In the genomic region with DNA sequence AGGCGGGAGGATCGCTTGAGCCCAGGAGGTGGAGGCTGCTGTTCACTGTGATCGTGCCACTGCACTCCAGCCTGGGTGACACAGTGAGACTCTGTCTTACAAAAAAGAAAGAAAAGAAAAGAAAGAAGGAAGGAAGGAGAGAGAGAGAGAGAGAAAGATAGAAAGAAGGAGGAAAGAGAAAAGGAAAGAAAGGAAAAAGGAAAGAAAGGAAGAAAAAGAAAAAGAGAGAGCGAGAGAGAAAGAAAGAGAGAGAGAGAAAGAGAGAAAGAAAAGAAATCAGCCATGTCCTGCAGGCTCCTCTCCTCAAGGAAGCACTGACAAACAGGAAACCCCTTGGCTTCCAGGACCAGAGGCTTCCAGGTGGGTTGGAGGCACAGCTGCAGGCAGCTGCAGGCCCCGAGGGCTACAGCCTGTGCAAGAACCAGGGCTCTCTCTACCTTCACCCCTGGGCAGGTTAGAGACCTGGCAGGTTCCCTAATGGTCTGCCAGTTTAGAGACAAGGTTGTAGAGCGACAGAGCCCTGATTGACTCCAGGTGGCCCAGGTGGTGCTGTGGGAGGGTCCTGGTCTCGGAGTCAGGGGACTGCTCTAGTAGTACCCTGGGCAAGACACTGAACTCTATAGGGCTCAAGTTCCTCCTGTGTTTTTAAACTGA, we compare ENCODE assay signal across 16 cellular contexts. TPM values are rescaled to one million over a fixed set of nuclear protein-coding genes. Genes with fewer than 3 reads are reported as not detected.
DNase-seq lines count a peak whose midpoint lies in the region; ATAC-seq and TF ChIP-seq lines count a peak whose summit lies in the region.
"Had no signal": no experiment of that assay in that cellular context is flagged by ENCODE, and none has a peak within 500 bp of the region (broad histone marks: within the 10 kb centered on the region; RNA-seq: fewer than 3 reads in every experiment).

No MANE protein-coding gene starts in this region.

- H3K4me2 ChIP-seq in mammary epithelial cell (ENCODE audit: insufficient read depth, low read depth, low read length), result no peak overlapping the region

- H3K9me3 ChIP-seq in breast epithelium, result no peaks in the 10 kb centered on the region
- no peaks in the 10 kb centered on the region for H3K9me3 ChIP-seq in mammary epithelial cell (replicated peaks; ENCODE audit: insufficient read depth, low read length)
- H3K9me3 ChIP-seq in left lung, result no peaks in the 10 kb centered on the region
- H3K9me3 ChIP-seq in subcutaneous abdominal adipose tissue (ENCODE audit: control insufficient read depth in 5 of 5, low read length in 5 of 5), result no peaks in the 10 kb centered on the region
- H3K9me3 ChIP-seq: tibial nerve had no signal

- dilution Hi-C loops in mammary epithelial cell (cut with HindIII; ENCODE audit: low sequenced_read_pairs), result no loop called here

- DNase-seq in breast epithelium (ENCODE audit: low spot score in 2 of 2) (no peak), mammary epithelial cell (no peak), RWPE1 (ENCODE audit: low spot score) (no peak), left lung (peak in 1 of 2 donors; percentile 10), NCI-H2081 treated with DMSO at 0.1 percent for 48 hours (lab: John Stamatoyannopoulos, UW) (no peak)
- no peak for DNase-seq in effector CD8-positive, alpha-beta T cell (lab: John Stamatoyannopoulos, UW)
- DNase-seq: activated CD4-positive, alpha-beta memory T cell treated with anti-CD3 and anti-CD28 coated beads for 36 hours; activated T-cell treated with anti-CD3 and anti-CD28 coated beads, Interleukin-2, amount 50 U/mL, for 72 hours; head of caudate nucleus; islet precursor cell; NCI-H187; NCI-H446 had no signal

- in situ Hi-C loops in mammary epithelial cell (cut with MboI; ENCODE audit: low sequenced_read_pairs in 2 of 2), result no loop called here

- H3K36me3 ChIP-seq in breast epithelium (no peaks in the 10 kb centered on the region), mammary epithelial cell (ENCODE audit: insufficient read depth, low read length) (no peaks in the 10 kb centered on the region), left lung (peaks cover 0 to 48% of the 10 kb centered on the region in 2 donors), subcutaneous abdominal adipose tissue (ENCODE audit: control insufficient read depth in 5 of 5, insufficient read depth in 5 of 5, low read length in 5 of 5) (peaks cover 0 to 29% (median 6%) of the 10 kb centered on the region in 5 donors)
- H3K36me3 ChIP-seq: cardiac muscle cell, tibial nerve had no signal

- TF ChIP-seq CTCF in breast epithelium (IDR thresholded peaks at IDR 0.05) (no peak), mammary epithelial cell (conservative IDR thresholded peaks at IDR 0.05 in 1 of 2, IDR thresholded peaks at IDR 0.05 in 1 of 2; ENCODE audit: extremely low read depth in 1 of 2, insufficient read depth in 1 of 2, low read depth in 1 of 2, low read length in 2 of 2) (no peak), RWPE1 (conservative IDR thresholded peaks at IDR 0.05; ENCODE audit: low read depth) (no peak), left lung (IDR thresholded peaks at IDR 0.05) (no peak)

- POLR2A ChIA-PET in RWPE1 (lab: Yijun Ruan, JAX; ENCODE audit: low non-redundant PET), result no interaction called here

- peak overlapping the region; percentile 14 to 58 for H3K27ac ChIP-seq in breast epithelium
- H3K27ac ChIP-seq in mammary epithelial cell (ENCODE audit: insufficient read depth, low read depth, low read length), result no peak overlapping the region
- peak overlapping the region; percentile 61 for H3K27ac ChIP-seq in RWPE1
- H3K27ac ChIP-seq in left lung, result peak overlapping the region; percentile 62 to 91
- H3K27ac ChIP-seq in subcutaneous abdominal adipose tissue (ENCODE audit: low read depth, low read length), result peak overlapping the region; percentile 88
- H3K27ac ChIP-seq: cardiac muscle cell, tibial nerve had no signal

- CTCF ChIA-PET in mammary epithelial cell (lab: Charles Lee; ENCODE audit: low non-redundant PET) (no interaction called here), RWPE1 (lab: Yijun Ruan, JAX) (interaction anchor here (0.6 to 1.0 kb wide), 3 partner anchors 9 to 82 kb away, joined by 3 to 8 read pairs (median 3); no protein-coding TSS in a partner anchor)

- no TSS peak for BruUV-seq in mammary epithelial cell (replicated peaks; lab: Mats Ljungman, UMichigan)

- H3K27me3 ChIP-seq in breast epithelium (no peaks in the 10 kb centered on the region), mammary epithelial cell (ENCODE audit: insufficient read depth, low read length) (peaks cover 3% of the 10 kb centered on the region), left lung (no peaks in the 10 kb centered on the region), subcutaneous abdominal adipose tissue (ENCODE audit: control insufficient read depth in 5 of 5, insufficient read depth in 4 of 5, low read length in 5 of 5) (no peaks in the 10 kb centered on the region)
- H3K27me3 ChIP-seq: cardiac muscle cell, tibial nerve had no signal

- intact Hi-C loops in breast epithelium (cut with DNase I; ENCODE audit: low total_unique reads) (no loop called here), mammary epithelial cell (cut with micrococcal nuclease) (no loop called here), left lung (cut with DNase I) (no loop called here)

- WGBS in mammary epithelial cell (ENCODE audit: low coverage, missing lambda C conversion rate), result 71% methylated on average over 6 of the region's 7 CpGs

- no peak overlapping the region for H3K9ac ChIP-seq in mammary epithelial cell (ENCODE audit: insufficient read depth, low read length)
- H3K9ac ChIP-seq in subcutaneous abdominal adipose tissue (ENCODE audit: low read length in 5 of 5), result no peak overlapping the region

- H3K4me3 ChIP-seq in breast epithelium, result no peak overlapping the region
- H3K4me3 ChIP-seq in mammary epithelial cell (replicated peaks in 1 of 3; ENCODE audit: insufficient read depth in 1 of 3, low read depth in 2 of 3, low read length in 3 of 3), result no peak overlapping the region
- no peak overlapping the region for H3K4me3 ChIP-seq in left lung
- H3K4me3 ChIP-seq in subcutaneous abdominal adipose tissue (ENCODE audit: low read depth in 1 of 5, low read length in 5 of 5), result no peak overlapping the region
- H3K4me3 ChIP-seq: cardiac muscle cell, tibial nerve had no signal

- peaks cover 0 to 4% of the 10 kb centered on the region in 2 donors for H3K4me1 ChIP-seq in breast epithelium
- peaks cover 11% of the 10 kb centered on the region for H3K4me1 ChIP-seq in mammary epithelial cell (ENCODE audit: insufficient read depth, low read length)
- peaks cover 23 to 97% of the 10 kb centered on the region in 2 donors for H3K4me1 ChIP-seq in left lung
- peaks cover 3 to 86% (median 61%) of the 10 kb centered on the region in 5 donors for H3K4me1 ChIP-seq in subcutaneous abdominal adipose tissue (ENCODE audit: control insufficient read depth in 5 of 5, insufficient read depth in 5 of 5, low read length in 5 of 5)

- H3K79me2 ChIP-seq in mammary epithelial cell (ENCODE audit: insufficient read depth, low read length), result no peaks in the 10 kb centered on the region

- no peak for TF ChIP-seq POLR2A in breast epithelium (IDR thresholded peaks at IDR 0.05)

- no peaks in the 10 kb centered on the region for H4K20me1 ChIP-seq in mammary epithelial cell (ENCODE audit: insufficient read depth, low read length)

- no peak overlapping the region for H2AFZ ChIP-seq in mammary epithelial cell (ENCODE audit: low read depth, low read length)

- ATAC-seq in left lung (no peak), HG02870 (IDR thresholded peaks at IDR 0.05; ENCODE audit: unreplicated experiment) (no peak)
- ATAC-seq: activated T-cell treated with anti-CD3 and anti-CD28 coated beads, Interleukin-2, amount 50 U/mL, for 72 hours had no signal

RNA-seq across cellular contexts. Expression of gene PECAM1, which starts 53.8 kb away (rescaled TPM):
- 100 to 1,000 TPM in 2 of 3 donors, 10 to 100 TPM in 1; 85.3 to 181 (median 159) TPM for total RNA-seq in breast epithelium
- total RNA-seq in mammary epithelial cell, result under 1 TPM in 1 of 2 donors, not detected in 1; 0.42 TPM
- polyA plus RNA-seq in mammary epithelial cell, result 0.01 TPM
- not detected for polyA minus RNA-seq in mammary epithelial cell
- total RNA-seq in left lung, result 100 to 1,000 TPM; 308 to 476 TPM
- polyA plus RNA-seq: cardiac muscle cell had no signal

Comparison
In these comparisons a context has a peak if more than half of its experiments do, and no peak if none do; other contexts are left out.
1. RNA of gene PECAM1, which starts 53.8 kb away (total RNA-seq): 308 to 476 TPM in left lung and 85.3 to 181 TPM in breast epithelium; 0.42 TPM in mammary epithelial cell; every median in the first group is over 10 times any median in the second.